Comparison of ENCODE assay signal across 1 cellular context in genomic region chr17:50905460-50905803, GRCh38.
TF ChIP-seq lines count a peak whose summit lies in the region.

No MANE protein-coding gene starts in this region.

TF ChIP-seq in HepG2, 621 proteins besides CTCF, POLR2A, EP300 and RAD21 (continued from another document and continues in another):
- TF ChIP-seq THRA (CRISPR knock-in tag; IDR thresholded peaks at IDR 0.05; ENCODE audit: borderline replicate concordance) (peak; percentile 84; the same call in 1 of the 2 replicates), FOXJ3 (CRISPR knock-in tag; IDR thresholded peaks at IDR 0.05; ENCODE audit: borderline replicate concordance) (peak; percentile 51; the same call in 1 of the 2 replicates), MTA1 (CRISPR knock-in tag; IDR thresholded peaks at IDR 0.05; ENCODE audit: borderline replicate concordance) (peak; percentile 87), KAT8 (CRISPR knock-in tag; IDR thresholded peaks at IDR 0.05) (peak; percentile 53), KMT2B (CRISPR knock-in tag; IDR thresholded peaks at IDR 0.05) (peak; percentile 58; the same call in 1 of the 2 replicates), TBX2 (CRISPR knock-in tag; IDR thresholded peaks at IDR 0.05; ENCODE audit: borderline replicate concordance) (peak; percentile 74), CHD4 (IDR thresholded peaks at IDR 0.05; ENCODE audit: borderline replicate concordance, low read length) (no peak; the same call in 1 of the 2 replicates), CEBPG (CRISPR knock-in tag; IDR thresholded peaks at IDR 0.05) (peak; percentile 96), ZC3H13 (CRISPR knock-in tag; IDR thresholded peaks at IDR 0.05) (peak; percentile 83; the same call in 1 of the 2 replicates), ZNF234 (CRISPR knock-in tag; conservative IDR thresholded peaks at IDR 0.05) (0 out of 2 replicates have a peak, but pooled peaks have one; percentile 3), GATAD1 (CRISPR knock-in tag; IDR thresholded peaks at IDR 0.05) (peak; percentile 75), ZNF180 (CRISPR knock-in tag; IDR thresholded peaks at IDR 0.05; ENCODE audit: borderline replicate concordance, low read depth) (no peak), FOXK1 (CRISPR knock-in tag; IDR thresholded peaks at IDR 0.05; ENCODE audit: borderline replicate concordance, low read depth) (peak; percentile 83), POLR2AphosphoS5 (IDR thresholded peaks at IDR 0.05; ENCODE audit: low read depth, low read length) (peak; percentile 71), ZNF121 (CRISPR knock-in tag; IDR thresholded peaks at IDR 0.05) (peak; percentile 56; the same call in 1 of the 2 replicates), TAF1 (CRISPR knock-in tag; IDR thresholded peaks at IDR 0.05) (peak; percentile 35; the same call in 1 of the 2 replicates), NAIF1 (CRISPR knock-in tag; IDR thresholded peaks at IDR 0.05; ENCODE audit: borderline replicate concordance) (0 out of 2 replicates have a peak, but pooled peaks have one; percentile 45), ETV5 (CRISPR knock-in tag; IDR thresholded peaks at IDR 0.05; ENCODE audit: borderline replicate concordance) (peak; percentile 74), ZBTB8A (CRISPR knock-in tag; IDR thresholded peaks at IDR 0.05; ENCODE audit: borderline replicate concordance, low read depth) (no peak), ZNF432 (CRISPR knock-in tag; IDR thresholded peaks at IDR 0.05; ENCODE audit: borderline replicate concordance) (no peak), ZMYM2 (CRISPR knock-in tag; IDR thresholded peaks at IDR 0.05) (0 out of 2 replicates have a peak, but pooled peaks have one; percentile 9), ZNF281 (CRISPR knock-in tag; IDR thresholded peaks at IDR 0.05; ENCODE audit: borderline replicate concordance) (peak; percentile 97), RARG (CRISPR knock-in tag; IDR thresholded peaks at IDR 0.05; ENCODE audit: low read depth) (no peak), MIER3 (CRISPR knock-in tag; IDR thresholded peaks at IDR 0.05; ENCODE audit: borderline replicate concordance) (peak; percentile 70; the same call in 1 of the 2 replicates), MXI1 (IDR thresholded peaks at IDR 0.05; ENCODE audit: borderline replicate concordance, low read depth, low read length) (no peak), SSRP1 (CRISPR knock-in tag; IDR thresholded peaks at IDR 0.05) (peak; percentile 78; the same call in 1 of the 2 replicates), SP1 (IDR thresholded peaks at IDR 0.05) (no peak), SP1 (CRISPR knock-in tag; IDR thresholded peaks at IDR 0.05) (0 out of 2 replicates have a peak, but pooled peaks have one; percentile 32), CENPT (CRISPR knock-in tag; IDR thresholded peaks at IDR 0.05; ENCODE audit: low read depth) (no peak), ATF7 (IDR thresholded peaks at IDR 0.05) (no peak), ATF7 (CRISPR knock-in tag; IDR thresholded peaks at IDR 0.05) (no peak), SP4 (CRISPR knock-in tag; IDR thresholded peaks at IDR 0.05) (no peak; the same call in none of the 2 replicates), THAP8 (CRISPR knock-in tag; IDR thresholded peaks at IDR 0.05; ENCODE audit: borderline replicate concordance) (no peak), SIX1 (CRISPR knock-in tag; IDR thresholded peaks at IDR 0.05; ENCODE audit: borderline replicate concordance) (no peak), DPF2 (CRISPR knock-in tag; IDR thresholded peaks at IDR 0.05; ENCODE audit: borderline replicate concordance, low read depth) (peak; percentile 68; the same call in 1 of the 2 replicates), CREM (IDR thresholded peaks at IDR 0.05) (peak; percentile 52), CREM (CRISPR knock-in tag; IDR thresholded peaks at IDR 0.05) (no peak), ZNF331 (CRISPR knock-in tag; IDR thresholded peaks at IDR 0.05) (peak; percentile 95), SRY (CRISPR knock-in tag; IDR thresholded peaks at IDR 0.05) (peak; percentile 67; the same call in 1 of the 2 replicates), ZFP82 (CRISPR knock-in tag; IDR thresholded peaks at IDR 0.05; ENCODE audit: borderline replicate concordance) (0 out of 2 replicates have a peak, but pooled peaks have one; percentile 3), CC2D1A (CRISPR knock-in tag; IDR thresholded peaks at IDR 0.05) (no peak), SRSF4 (IDR thresholded peaks at IDR 0.05; ENCODE audit: low read depth, low read length, poor library complexity, severe bottlenecking) (no peak), ZKSCAN5 (CRISPR knock-in tag; IDR thresholded peaks at IDR 0.05) (peak; percentile 16; the same call in 1 of the 2 replicates), PHF20 (CRISPR knock-in tag; IDR thresholded peaks at IDR 0.05) (no peak), ELF3 (CRISPR knock-in tag; IDR thresholded peaks at IDR 0.05) (peak; percentile 53; the same call in 1 of the 2 replicates), RBM22 (optimal IDR thresholded peaks at IDR 0.05; ENCODE audit: low read length) (no peak), ZNF207 (IDR thresholded peaks at IDR 0.05; ENCODE audit: borderline replicate concordance) (no peak)
- TF ChIP-seq, protein P1, sequence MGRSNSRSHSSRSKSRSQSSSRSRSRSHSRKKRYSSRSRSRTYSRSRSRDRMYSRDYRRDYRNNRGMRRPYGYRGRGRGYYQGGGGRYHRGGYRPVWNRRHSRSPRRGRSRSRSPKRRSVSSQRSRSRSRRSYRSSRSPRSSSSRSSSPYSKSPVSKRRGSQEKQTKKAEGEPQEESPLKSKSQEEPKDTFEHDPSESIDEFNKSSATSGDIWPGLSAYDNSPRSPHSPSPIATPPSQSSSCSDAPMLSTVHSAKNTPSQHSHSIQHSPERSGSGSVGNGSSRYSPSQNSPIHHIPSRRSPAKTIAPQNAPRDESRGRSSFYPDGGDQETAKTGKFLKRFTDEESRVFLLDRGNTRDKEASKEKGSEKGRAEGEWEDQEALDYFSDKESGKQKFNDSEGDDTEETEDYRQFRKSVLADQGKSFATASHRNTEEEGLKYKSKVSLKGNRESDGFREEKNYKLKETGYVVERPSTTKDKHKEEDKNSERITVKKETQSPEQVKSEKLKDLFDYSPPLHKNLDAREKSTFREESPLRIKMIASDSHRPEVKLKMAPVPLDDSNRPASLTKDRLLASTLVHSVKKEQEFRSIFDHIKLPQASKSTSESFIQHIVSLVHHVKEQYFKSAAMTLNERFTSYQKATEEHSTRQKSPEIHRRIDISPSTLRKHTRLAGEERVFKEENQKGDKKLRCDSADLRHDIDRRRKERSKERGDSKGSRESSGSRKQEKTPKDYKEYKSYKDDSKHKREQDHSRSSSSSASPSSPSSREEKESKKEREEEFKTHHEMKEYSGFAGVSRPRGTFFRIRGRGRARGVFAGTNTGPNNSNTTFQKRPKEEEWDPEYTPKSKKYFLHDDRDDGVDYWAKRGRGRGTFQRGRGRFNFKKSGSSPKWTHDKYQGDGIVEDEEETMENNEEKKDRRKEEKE (IDR thresholded peaks at IDR 0.05), result no peak
- TF ChIP-seq, protein P2, sequence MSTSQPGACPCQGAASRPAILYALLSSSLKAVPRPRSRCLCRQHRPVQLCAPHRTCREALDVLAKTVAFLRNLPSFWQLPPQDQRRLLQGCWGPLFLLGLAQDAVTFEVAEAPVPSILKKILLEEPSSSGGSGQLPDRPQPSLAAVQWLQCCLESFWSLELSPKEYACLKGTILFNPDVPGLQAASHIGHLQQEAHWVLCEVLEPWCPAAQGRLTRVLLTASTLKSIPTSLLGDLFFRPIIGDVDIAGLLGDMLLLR (CRISPR knock-in tag; IDR thresholded peaks at IDR 0.05), result peak; percentile 36; the same call in 1 of the 2 replicates
- TF ChIP-seq, protein P3, sequence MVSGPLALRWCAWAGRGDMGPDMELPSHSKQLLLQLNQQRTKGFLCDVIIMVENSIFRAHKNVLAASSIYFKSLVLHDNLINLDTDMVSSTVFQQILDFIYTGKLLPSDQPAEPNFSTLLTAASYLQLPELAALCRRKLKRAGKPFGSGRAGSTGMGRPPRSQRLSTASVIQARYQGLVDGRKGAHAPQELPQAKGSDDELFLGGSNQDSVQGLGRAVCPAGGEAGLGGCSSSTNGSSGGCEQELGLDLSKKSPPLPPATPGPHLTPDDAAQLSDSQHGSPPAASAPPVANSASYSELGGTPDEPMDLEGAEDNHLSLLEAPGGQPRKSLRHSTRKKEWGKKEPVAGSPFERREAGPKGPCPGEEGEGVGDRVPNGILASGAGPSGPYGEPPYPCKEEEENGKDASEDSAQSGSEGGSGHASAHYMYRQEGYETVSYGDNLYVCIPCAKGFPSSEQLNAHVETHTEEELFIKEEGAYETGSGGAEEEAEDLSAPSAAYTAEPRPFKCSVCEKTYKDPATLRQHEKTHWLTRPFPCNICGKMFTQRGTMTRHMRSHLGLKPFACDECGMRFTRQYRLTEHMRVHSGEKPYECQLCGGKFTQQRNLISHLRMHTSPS (CRISPR knock-in tag; IDR thresholded peaks at IDR 0.05; ENCODE audit: low read depth), result no peak
- TF ChIP-seq, protein P4, sequence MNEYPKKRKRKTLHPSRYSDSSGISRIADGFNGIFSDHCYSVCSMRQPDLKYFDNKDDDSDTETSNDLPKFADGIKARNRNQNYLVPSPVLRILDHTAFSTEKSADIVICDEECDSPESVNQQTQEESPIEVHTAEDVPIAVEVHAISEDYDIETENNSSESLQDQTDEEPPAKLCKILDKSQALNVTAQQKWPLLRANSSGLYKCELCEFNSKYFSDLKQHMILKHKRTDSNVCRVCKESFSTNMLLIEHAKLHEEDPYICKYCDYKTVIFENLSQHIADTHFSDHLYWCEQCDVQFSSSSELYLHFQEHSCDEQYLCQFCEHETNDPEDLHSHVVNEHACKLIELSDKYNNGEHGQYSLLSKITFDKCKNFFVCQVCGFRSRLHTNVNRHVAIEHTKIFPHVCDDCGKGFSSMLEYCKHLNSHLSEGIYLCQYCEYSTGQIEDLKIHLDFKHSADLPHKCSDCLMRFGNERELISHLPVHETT (CRISPR knock-in tag; conservative IDR thresholded peaks at IDR 0.05), result 0 out of 2 replicates have a peak, but pooled peaks have one; percentile 40
- TF ChIP-seq, protein P5, sequence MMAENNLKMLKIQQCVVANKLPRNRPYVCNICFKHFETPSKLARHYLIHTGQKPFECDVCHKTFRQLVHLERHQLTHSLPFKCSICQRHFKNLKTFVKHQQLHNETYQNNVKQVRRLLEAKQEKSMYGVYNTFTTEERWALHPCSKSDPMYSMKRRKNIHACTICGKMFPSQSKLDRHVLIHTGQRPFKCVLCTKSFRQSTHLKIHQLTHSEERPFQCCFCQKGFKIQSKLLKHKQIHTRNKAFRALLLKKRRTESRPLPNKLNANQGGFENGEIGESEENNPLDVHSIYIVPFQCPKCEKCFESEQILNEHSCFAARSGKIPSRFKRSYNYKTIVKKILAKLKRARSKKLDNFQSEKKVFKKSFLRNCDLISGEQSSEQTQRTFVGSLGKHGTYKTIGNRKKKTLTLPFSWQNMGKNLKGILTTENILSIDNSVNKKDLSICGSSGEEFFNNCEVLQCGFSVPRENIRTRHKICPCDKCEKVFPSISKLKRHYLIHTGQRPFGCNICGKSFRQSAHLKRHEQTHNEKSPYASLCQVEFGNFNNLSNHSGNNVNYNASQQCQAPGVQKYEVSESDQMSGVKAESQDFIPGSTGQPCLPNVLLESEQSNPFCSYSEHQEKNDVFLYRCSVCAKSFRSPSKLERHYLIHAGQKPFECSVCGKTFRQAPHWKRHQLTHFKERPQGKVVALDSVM (CRISPR knock-in tag; IDR thresholded peaks at IDR 0.05), result no peak; the same call in none of the 2 replicates
- TF ChIP-seq, protein P6, sequence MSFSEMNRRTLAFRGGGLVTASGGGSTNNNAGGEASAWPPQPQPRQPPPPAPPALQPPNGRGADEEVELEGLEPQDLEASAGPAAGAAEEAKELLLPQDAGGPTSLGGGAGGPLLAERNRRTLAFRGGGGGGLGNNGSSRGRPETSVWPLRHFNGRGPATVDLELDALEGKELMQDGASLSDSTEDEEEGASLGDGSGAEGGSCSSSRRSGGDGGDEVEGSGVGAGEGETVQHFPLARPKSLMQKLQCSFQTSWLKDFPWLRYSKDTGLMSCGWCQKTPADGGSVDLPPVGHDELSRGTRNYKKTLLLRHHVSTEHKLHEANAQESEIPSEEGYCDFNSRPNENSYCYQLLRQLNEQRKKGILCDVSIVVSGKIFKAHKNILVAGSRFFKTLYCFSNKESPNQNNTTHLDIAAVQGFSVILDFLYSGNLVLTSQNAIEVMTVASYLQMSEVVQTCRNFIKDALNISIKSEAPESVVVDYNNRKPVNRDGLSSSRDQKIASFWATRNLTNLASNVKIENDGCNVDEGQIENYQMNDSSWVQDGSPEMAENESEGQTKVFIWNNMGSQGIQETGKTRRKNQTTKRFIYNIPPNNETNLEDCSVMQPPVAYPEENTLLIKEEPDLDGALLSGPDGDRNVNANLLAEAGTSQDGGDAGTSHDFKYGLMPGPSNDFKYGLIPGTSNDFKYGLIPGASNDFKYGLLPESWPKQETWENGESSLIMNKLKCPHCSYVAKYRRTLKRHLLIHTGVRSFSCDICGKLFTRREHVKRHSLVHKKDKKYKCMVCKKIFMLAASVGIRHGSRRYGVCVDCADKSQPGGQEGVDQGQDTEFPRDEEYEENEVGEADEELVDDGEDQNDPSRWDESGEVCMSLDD (CRISPR knock-in tag; IDR thresholded peaks at IDR 0.05; ENCODE audit: borderline replicate concordance), result no peak
